In genomic region chr9:115668506-115668905, GRCh38 we compare ENCODE assay signal across 14 cellular contexts.
A peak's percentile ranks its signal among the peaks of the same experiment; 100 is the strongest.
DNase-seq lines count a peak whose midpoint lies in the region; ATAC-seq, FAIRE-seq and TF ChIP-seq lines count a peak whose summit lies in the region.
"Had no signal": no experiment of that assay in that cellular context is flagged by ENCODE, and none has a peak within 500 bp of the region (broad histone marks: within the 10 kb centered on the region; RNA-seq: fewer than 3 reads in every experiment).

No MANE protein-coding gene starts in this region.

- no peak overlapping the region for H3K4me3 Mint-ChIP-seq in naive thymus-derived CD8-positive, alpha-beta T cell
- no peak overlapping the region for H3K4me3 Mint-ChIP-seq in activated T-helper 17 cell treated with anti-CD3 and anti-CD28 coated beads, Interleukin-2, amount 50 U/mL, for 72 hours
- H3K4me3 Mint-ChIP-seq: activated T-cell treated with anti-CD3 and anti-CD28 coated beads, Interleukin-2, amount 50 U/mL, for 24 hours had no signal

- no peak overlapping the region for H3K4me3 ChIP-seq in bronchial epithelial cell (ENCODE audit: low read depth, low read length)

- no peak overlapping the region for H3K27ac Mint-ChIP-seq in naive thymus-derived CD8-positive, alpha-beta T cell
- H3K27ac Mint-ChIP-seq in activated T-helper 17 cell treated with anti-CD3 and anti-CD28 coated beads, Interleukin-2, amount 50 U/mL, for 72 hours: no peak overlapping the region
- H3K27ac Mint-ChIP-seq: activated T-cell treated with anti-CD3 and anti-CD28 coated beads, Interleukin-2, amount 50 U/mL, for 24 hours had no signal

- peak; percentile 62 for FAIRE-seq in bronchial epithelial cell (lab: Jason Lieb, UNC)
- FAIRE-seq: islet of Langerhans had no signal

- H3K36me3 ChIP-seq in bronchial epithelial cell (ENCODE audit: control insufficient read depth, insufficient read depth, low read length): no peaks in the 10 kb centered on the region

- no peak for TF ChIP-seq CTCF in bronchial epithelial cell (IDR thresholded peaks at IDR 0.05; ENCODE audit: insufficient read depth, low read length, severe bottlenecking)

- peaks cover 0 to 13% (median 3%) of the 10 kb centered on the region in 9 donors for H3K9me3 Mint-ChIP-seq in naive thymus-derived CD8-positive, alpha-beta T cell
- H3K9me3 Mint-ChIP-seq in activated T-helper 17 cell treated with anti-CD3 and anti-CD28 coated beads, Interleukin-2, amount 50 U/mL, for 72 hours: peaks cover 2% of the 10 kb centered on the region
- H3K9me3 Mint-ChIP-seq: activated T-cell treated with anti-CD3 and anti-CD28 coated beads, Interleukin-2, amount 50 U/mL, for 24 hours had no signal

- DNase-seq in AG08395 (ENCODE audit: low spot score) (peak; percentile 70), LHCN-M2 (ENCODE audit: low read depth) (peak; percentile 84), bronchial epithelial cell (ENCODE audit: low read depth) (peak; percentile 85), kidney glomerular epithelial cell (lab: John Stamatoyannopoulos, UW) (peak; percentile 78)
- no peak for DNase-seq in naive thymus-derived CD8-positive, alpha-beta T cell
- DNase-seq: activated CD4-positive, CD25-positive, alpha-beta regulatory T cell; activated T-cell treated with anti-CD3 and anti-CD28 coated beads, Interleukin-2, amount 50 U/mL, for 24 hours; aorta; NCI-H1105 treated with DMSO at 0.1 percent for 48 hours; NCI-H526 had no signal

- no peaks in the 10 kb centered on the region for H3K27me3 ChIP-seq in bronchial epithelial cell (ENCODE audit: control insufficient read depth, insufficient read depth, low read length)

- peaks cover 0 to 9% (median 3%) of the 10 kb centered on the region in 5 donors for H3K27me3 Mint-ChIP-seq in naive thymus-derived CD8-positive, alpha-beta T cell
- H3K27me3 Mint-ChIP-seq in activated T-helper 17 cell treated with anti-CD3 and anti-CD28 coated beads, Interleukin-2, amount 50 U/mL, for 72 hours: peaks cover 17% of the 10 kb centered on the region
- H3K27me3 Mint-ChIP-seq: activated T-cell treated with anti-CD3 and anti-CD28 coated beads, Interleukin-2, amount 50 U/mL, for 24 hours had no signal

- no peak for ATAC-seq in GM18505 (IDR thresholded peaks at IDR 0.05; ENCODE audit: unreplicated experiment)
- ATAC-seq in GM21717 (IDR thresholded peaks at IDR 0.05; ENCODE audit: unreplicated experiment): no peak
- no peak for ATAC-seq in naive thymus-derived CD8-positive, alpha-beta T cell
- no peak for ATAC-seq in activated T-helper 17 cell treated with anti-CD3 and anti-CD28 coated beads, Interleukin-2, amount 50 U/mL, for 72 hours (replicated peaks)

- H3K4me1 Mint-ChIP-seq in naive thymus-derived CD8-positive, alpha-beta T cell: no peaks in the 10 kb centered on the region
- H3K4me1 Mint-ChIP-seq in activated T-helper 17 cell treated with anti-CD3 and anti-CD28 coated beads, Interleukin-2, amount 50 U/mL, for 72 hours: no peaks in the 10 kb centered on the region

- POLR2A ChIA-PET in naive thymus-derived CD8-positive, alpha-beta T cell (lab: Charles Lee): no interaction called here

- no peaks in the 10 kb centered on the region for H3K36me3 Mint-ChIP-seq in naive thymus-derived CD8-positive, alpha-beta T cell
- no peaks in the 10 kb centered on the region for H3K36me3 Mint-ChIP-seq in activated T-helper 17 cell treated with anti-CD3 and anti-CD28 coated beads, Interleukin-2, amount 50 U/mL, for 72 hours (ENCODE audit: low read depth)

- no peak for TF ChIP-seq POLR2A in GM18505 (IDR thresholded peaks at IDR 0.05; ENCODE audit: borderline replicate concordance, extremely low read depth, insufficient read depth, insufficient read length)

Comparison
In these comparisons a context has a peak if more than half of its experiments do, and no peak if none do; other contexts are left out.
1. DNase-seq: peak in AG08395 (single experiment), LHCN-M2 (single experiment), bronchial epithelial cell (single experiment) and kidney glomerular epithelial cell (single experiment); none in naive thymus-derived CD8-positive, alpha-beta T cell (0 of 10).